Comparison of ENCODE assay signal across 16 cellular contexts in genomic region chr17:71142333-71142732, GRCh38.
"Had no signal": no experiment of that assay in that cellular context is flagged by ENCODE, and none has a peak within 500 bp of the region (broad histone marks: within the 10 kb centered on the region; RNA-seq: fewer than 3 reads in every experiment).

No MANE protein-coding gene starts in this region.

- H3K4me3 ChIP-seq: psoas muscle, right lobe of liver, spleen, transverse colon had no signal

- H3K27me3 ChIP-seq: right lobe of liver, spleen, transverse colon had no signal

- H3K9me3 ChIP-seq: psoas muscle, right lobe of liver, spleen, transverse colon had no signal

- H3K4me1 ChIP-seq: psoas muscle, right lobe of liver, spleen, transverse colon had no signal

- H3K27ac ChIP-seq: psoas muscle, right lobe of liver, spleen, transverse colon had no signal

- H3K36me3 ChIP-seq: right lobe of liver, spleen, transverse colon had no signal

- DNase-seq: activated CD4-positive, alpha-beta T cell treated with anti-CD3 and anti-CD28 coated beads for 1 hour; activated CD4-positive, alpha-beta T cell treated with anti-CD3 and anti-CD28 coated beads, Interleukin-2, amount 50 U/mL, for 48 hours; activated CD8-positive, alpha-beta memory T cell treated with anti-CD3 and anti-CD28 coated beads, Interleukin-2, amount 10 ng/mL, durations not matched to agents 7 days and 5 days; activated gamma-delta T cell; activated T-cell treated with anti-CD3 and anti-CD28 coated beads, Interleukin-2, amount 50 U/mL, for 4 hours; cerebellar nuclear complex; effector memory CD8-positive, alpha-beta T cell; hippocampal formation; naive thymus-derived CD4-positive, alpha-beta T cell; nucleus accumbens; psoas muscle; right lobe of liver; spleen; stimulated activated CD4-positive, alpha-beta T cell treated with anti-CD3 and anti-CD28 coated beads, Interleukin-1b, Interleukin-23, amount 100 ng/mL, for 48 hours; stimulated activated naive B cell treated with anti-CD40 and anti-IgM and Interleukin-4, amounts not matched to agents 10 μg/mL and 1 μg/mL and 100 μg/mL, for 72 hours; transverse colon had no signal
